22 cellular contexts compared by ENCODE assay signal in genomic region chr4:168883513-168883912, GRCh38.
DNase-seq lines count a peak whose midpoint lies in the region; ATAC-seq, FAIRE-seq and TF ChIP-seq lines count a peak whose summit lies in the region.
"Had no signal": no experiment of that assay in that cellular context is flagged by ENCODE, and none has a peak within 500 bp of the region (broad histone marks: within the 10 kb centered on the region; RNA-seq: fewer than 3 reads in every experiment).

No MANE protein-coding gene starts in this region.

- TF ChIP-seq RAD21 in HepG2 (CRISPR knock-in tag; IDR thresholded peaks at IDR 0.05), result no peak

- DNase-seq in AG04450 (ENCODE audit: low read depth, low spot score), result peak; percentile 62
- DNase-seq in HFFc6, result peak; percentile 41
- DNase-seq in esophagus muscularis mucosa (ENCODE audit: extremely low spot score), result no peak
- DNase-seq in psoas muscle, result no peak
- DNase-seq in left colon, result no peak
- DNase-seq in activated CD4-positive, alpha-beta T cell treated with anti-CD3 and anti-CD28 coated beads for 4 hours, result no peak
- no peak for DNase-seq in HepG2 (ENCODE audit: low spot score)
- no peak for DNase-seq in lower lobe of right lung
- DNase-seq: activated CD4-positive, alpha-beta memory T cell treated with anti-CD3 and anti-CD28 coated beads for 36 hours; activated effector memory CD4-positive, alpha-beta T cell treated with anti-CD3 and anti-CD28 coated beads, Interleukin-2, amount 50 U/mL, for 16 hours; CD8-positive, alpha-beta memory T cell; DMS79 treated with DMSO at 0.1 percent for 48 hours; H9; NCI-H1092 treated with DMSO at 0.1 percent for 48 hours; NCI-H2081; NCI-H446 treated with DMSO at 0.1 percent for 48 hours; stimulated activated CD8-positive, alpha-beta memory T cell treated with anti-CD3 and anti-CD28 coated beads, Interleukin-4, amount 100 ng/mL, for 48 hours had no signal

- no peak overlapping the region; the same call in 1 of the 2 replicates for H3K4me3 Mint-ChIP-seq in HFFc6
- H3K4me3 Mint-ChIP-seq: activated CD4-positive, alpha-beta memory T cell treated with anti-CD3 and anti-CD28 coated beads for 36 hours; CD8-positive, alpha-beta memory T cell; H9; WTC11 had no signal

- H3K27me3 Mint-ChIP-seq in HFFc6 (ENCODE audit: insufficient read depth), result no peaks in the 10 kb centered on the region; the same call in 1 of the 2 replicates

- FAIRE-seq in HepG2 (lab: Jason Lieb, UNC), result no peak
- FAIRE-seq: RCC 7860 had no signal

- H3K36me3 Mint-ChIP-seq in HFFc6 (ENCODE audit: low read depth), result peaks cover 65% of the 10 kb centered on the region
- H3K36me3 Mint-ChIP-seq: activated CD4-positive, alpha-beta memory T cell treated with anti-CD3 and anti-CD28 coated beads for 36 hours; WTC11 had no signal

- intact Hi-C loops in esophagus muscularis mucosa (cut with DNase I), result no loop called here
- intact Hi-C loops in psoas muscle (cut with DNase I), result no loop called here
- intact Hi-C loops in left colon (cut with DNase I, micrococcal nuclease), result no loop called here
- intact Hi-C loops in HepG2 (cut with micrococcal nuclease; ENCODE audit: unreplicated experiment), result no loop called here
- intact Hi-C loops in lower lobe of right lung (cut with DNase I), result no loop called here

- peaks cover 97% of the 10 kb centered on the region for H3K4me1 Mint-ChIP-seq in HFFc6 (ENCODE audit: low read depth)

- BruUV-seq in HepG2 (replicated peaks; lab: Mats Ljungman, UMichigan), result no TSS peak

- H3K9me3 Mint-ChIP-seq in HFFc6, result peaks cover 13% of the 10 kb centered on the region; the same call in 1 of the 2 replicates
- H3K9me3 Mint-ChIP-seq: activated CD4-positive, alpha-beta memory T cell treated with anti-CD3 and anti-CD28 coated beads for 36 hours; H9; WTC11 had no signal

- no peaks in the 10 kb centered on the region for H4K20me1 ChIP-seq in HepG2 (ENCODE audit: insufficient read depth, low read length)

- TF ChIP-seq CTCF in AG04450 (IDR thresholded peaks at IDR 0.05; ENCODE audit: low read depth, low read length) (no peak), HFFc6 (IDR thresholded peaks at IDR 0.05) (no peak), esophagus muscularis mucosa (IDR thresholded peaks at IDR 0.05) (no peak), psoas muscle (IDR thresholded peaks at IDR 0.05) (no peak), HepG2 (CRISPR knock-in tag; IDR thresholded peaks at IDR 0.05) (no peak), lower lobe of right lung (IDR thresholded peaks at IDR 0.05) (no peak)

- no peak for TF ChIP-seq POLR2A in esophagus muscularis mucosa (IDR thresholded peaks at IDR 0.05; ENCODE audit: low read depth)
- TF ChIP-seq POLR2A in HepG2 (IDR thresholded peaks at IDR 0.05; ENCODE audit: insufficient read depth in 1 of 2, low read depth in 2 of 2, low read length in 2 of 2), result no peak

- H3K9me3 ChIP-seq in AG04450 (ENCODE audit: control insufficient read depth, insufficient read depth, low read length) (peaks cover 2% of the 10 kb centered on the region; the same call in 1 of the 2 replicates), esophagus muscularis mucosa (no peaks in the 10 kb centered on the region), psoas muscle (no peaks in the 10 kb centered on the region), HepG2 (ENCODE audit: low read length) (no peaks in the 10 kb centered on the region), lower lobe of right lung (no peaks in the 10 kb centered on the region)
- H3K9me3 ChIP-seq: adrenal gland had no signal

- H3K27ac ChIP-seq in AG04450 (ENCODE audit: low read depth, low read length) (no peak overlapping the region), esophagus muscularis mucosa (replicated peaks in 1 of 4) (peak overlapping the region; percentile 36 to 90 (median 79)), psoas muscle (peak overlapping the region; percentile 77), HepG2 (ENCODE audit: extremely low read length, insufficient read depth, low read length) (no peak overlapping the region), lower lobe of right lung (no peak overlapping the region)
- H3K27ac ChIP-seq: adrenal gland, cardiac muscle cell, KMS-11 had no signal

- no peak overlapping the region for H3K9ac ChIP-seq in HepG2 (ENCODE audit: insufficient read depth, low read depth, low read length)
- H3K9ac ChIP-seq: KMS-11 had no signal

- no peak overlapping the region for H3K4me2 ChIP-seq in HepG2 (ENCODE audit: low read depth, low read length)
- H3K4me2 ChIP-seq: KMS-11 had no signal

- CTCF ChIA-PET in AG04450 (lab: Charles Lee) (interaction anchor here (0.6 to 1.5 kb wide), 3 partner anchors 13 to 298 kb away, joined by 3 to 7 read pairs (median 4); no protein-coding TSS in a partner anchor), HepG2 (lab: Yijun Ruan, JAX; ENCODE audit: low intra/inter-chr PET ratio, low total read pairs) (no interaction called here)

- no peak overlapping the region for H2AFZ ChIP-seq in HepG2 (ENCODE audit: low read length)

- H3K4me3 ChIP-seq in AG04450 (ENCODE audit: low read depth, low read length), result no peak overlapping the region
- no peak overlapping the region for H3K4me3 ChIP-seq in esophagus muscularis mucosa
- no peak overlapping the region for H3K4me3 ChIP-seq in psoas muscle
- H3K4me3 ChIP-seq in HepG2 (replicated peaks in 1 of 3; ENCODE audit: insufficient read depth in 1 of 3, low read depth in 2 of 3, low read length in 3 of 3), result no peak overlapping the region
- no peak overlapping the region for H3K4me3 ChIP-seq in lower lobe of right lung
- H3K4me3 ChIP-seq: adrenal gland, cardiac muscle cell had no signal

- POLR2A ChIA-PET in AG04450 (lab: Yijun Ruan, JAX), result interaction anchor here (1.2 kb wide), 2 partner anchors 17 to 68 kb away, joined by 6 to 7 read pairs; no protein-coding TSS in a partner anchor
- POLR2A ChIA-PET in HepG2 (lab: Yijun Ruan, JAX), result no interaction called here

- no peak for ATAC-seq in psoas muscle
- ATAC-seq in left colon, result no peak
- ATAC-seq in HepG2, result no peak
- no peak for ATAC-seq in lower lobe of right lung
- ATAC-seq: WTC11 had no signal

- no peaks in the 10 kb centered on the region for H3K79me2 ChIP-seq in HepG2 (ENCODE audit: insufficient read depth, low read length)

- H3K27me3 ChIP-seq in AG04450 (ENCODE audit: control insufficient read depth, insufficient read depth, low read length), result no peaks in the 10 kb centered on the region
- H3K27me3 ChIP-seq in esophagus muscularis mucosa, result no peaks in the 10 kb centered on the region
- no peaks in the 10 kb centered on the region for H3K27me3 ChIP-seq in psoas muscle (ENCODE audit: insufficient read depth in 3 of 3, low read length in 2 of 3)
- no peaks in the 10 kb centered on the region for H3K27me3 ChIP-seq in HepG2 (ENCODE audit: control insufficient read depth in 1 of 2, insufficient read depth in 2 of 2, low read length in 2 of 2)
- H3K27me3 ChIP-seq in lower lobe of right lung (ENCODE audit: low read depth), result no peaks in the 10 kb centered on the region
- H3K27me3 ChIP-seq: adrenal gland, cardiac muscle cell had no signal

- in situ Hi-C loops in HepG2 (cut with HindIII; ENCODE audit: extremely low pct_ligation_motif_present, low pct_unique_long_range_greater_than_20kb), result no loop called here

- peak overlapping the region; percentile 64 for H3K27ac Mint-ChIP-seq in HFFc6
- H3K27ac Mint-ChIP-seq: activated CD4-positive, alpha-beta memory T cell treated with anti-CD3 and anti-CD28 coated beads for 36 hours; CD8-positive, alpha-beta memory T cell; H9; WTC11 had no signal

- TF ChIP-seq EP300 in esophagus muscularis mucosa (IDR thresholded peaks at IDR 0.05) (no peak), HepG2 (IDR thresholded peaks at IDR 0.05; ENCODE audit: low read depth in 2 of 2, low read length in 2 of 2) (no peak), HepG2 (CRISPR knock-in tag; IDR thresholded peaks at IDR 0.05; ENCODE audit: borderline replicate concordance) (no peak)

- H3K4me1 ChIP-seq in esophagus muscularis mucosa (peaks cover 76 to 100% (median 99%) of the 10 kb centered on the region in 4 donors), psoas muscle (peaks cover 76% of the 10 kb centered on the region), HepG2 (ENCODE audit: insufficient read depth, low read length) (peaks cover 25% of the 10 kb centered on the region), lower lobe of right lung (peaks cover 51% of the 10 kb centered on the region)

- peaks cover 4 to 64% (median 48%) of the 10 kb centered on the region in 4 donors for H3K36me3 ChIP-seq in esophagus muscularis mucosa
- H3K36me3 ChIP-seq in psoas muscle (ENCODE audit: insufficient read depth in 1 of 2, low read depth in 1 of 2), result peaks cover 0 to 22% of the 10 kb centered on the region in 2 donors
- H3K36me3 ChIP-seq in HepG2 (replicated peaks in 1 of 2; ENCODE audit: control insufficient read depth in 1 of 2, insufficient read depth in 2 of 2, low read length in 2 of 2), result no peaks in the 10 kb centered on the region
- peaks cover 8% of the 10 kb centered on the region for H3K36me3 ChIP-seq in lower lobe of right lung
- H3K36me3 ChIP-seq: adrenal gland had no signal

TF ChIP-seq in HepG2, 621 proteins besides CTCF, POLR2A, EP300 and RAD21 (continues in another document):
- TF ChIP-seq TFAP4 (IDR thresholded peaks at IDR 0.05; ENCODE audit: borderline replicate concordance, low read depth), result no peak
- no peak for TF ChIP-seq PLSCR1 (CRISPR knock-in tag; IDR thresholded peaks at IDR 0.05; ENCODE audit: borderline replicate concordance)
- TF ChIP-seq ZNF547 (CRISPR knock-in tag; IDR thresholded peaks at IDR 0.05), result no peak

Comparison
In these comparisons a context has a peak if more than half of its experiments do, and no peak if none do; other contexts are left out.
1. DNase-seq: peak in AG04450 (single experiment) and HFFc6 (single experiment); none in esophagus muscularis mucosa (single experiment), psoas muscle (0 of 2), left colon (0 of 2), activated CD4-positive, alpha-beta T cell treated with anti-CD3 and anti-CD28 coated beads for 4 hours (0 of 2), HepG2 (single experiment) and lower lobe of right lung (single experiment).
2. H3K27ac ChIP-seq: peak in esophagus muscularis mucosa (4 of 4) and psoas muscle (single experiment); none in AG04450 (single experiment), HepG2 (single experiment) and lower lobe of right lung (single experiment).